ENCODE assay signal across 14 cellular contexts in the genomic region with DNA sequence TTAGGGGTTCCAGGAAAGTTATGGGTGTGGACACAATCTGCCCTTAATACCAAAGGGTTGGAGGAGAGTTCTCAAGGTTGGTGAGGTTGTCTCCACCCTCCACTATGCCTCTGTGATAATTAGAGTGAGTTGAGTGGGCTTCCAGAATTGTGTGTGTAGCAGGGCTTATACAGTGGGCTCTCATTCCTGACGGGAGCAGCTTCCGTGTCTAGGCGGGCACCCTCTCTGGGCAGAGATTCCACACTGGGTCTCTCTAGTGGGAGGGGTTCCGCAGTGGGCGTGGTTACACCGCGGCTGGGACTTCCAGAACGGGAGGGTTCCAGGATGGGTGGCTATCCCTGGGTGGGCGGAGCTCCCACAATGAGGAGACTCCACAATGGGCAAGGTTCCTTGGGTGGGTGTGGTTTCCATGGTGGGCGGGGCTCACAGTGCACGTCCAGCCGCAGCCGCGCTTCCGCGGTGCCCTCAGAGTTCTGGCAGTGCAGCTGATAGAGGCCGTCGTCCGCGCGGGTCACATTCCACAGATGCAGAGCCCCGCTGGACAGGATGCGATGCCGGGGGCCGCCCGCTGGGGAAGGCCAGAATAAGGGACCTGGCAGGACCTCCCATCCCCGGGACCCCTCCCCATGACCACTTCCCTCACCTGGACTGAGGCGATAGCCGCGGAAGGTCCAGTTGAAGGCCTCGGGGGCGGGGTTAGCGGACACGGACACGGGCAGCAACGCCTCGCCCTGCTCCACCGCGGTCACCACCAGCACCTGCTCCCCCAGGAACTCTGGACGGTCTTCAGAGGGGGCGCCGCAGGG.
DNase-seq lines count a peak whose midpoint lies in the region; ATAC-seq and TF ChIP-seq lines count a peak whose summit lies in the region.
"Had no signal": no experiment of that assay in that cellular context is flagged by ENCODE, and none has a peak within 500 bp of the region (broad histone marks: within the 10 kb centered on the region; RNA-seq: fewer than 3 reads in every experiment).

No MANE protein-coding gene starts in this region.

- H3K4me1 ChIP-seq in iPS-20b (ENCODE audit: insufficient read depth, low read length), result peaks cover 3% of the 10 kb centered on the region; the same call in 1 of the 2 replicates

- TF ChIP-seq CTCF in RWPE1 (conservative IDR thresholded peaks at IDR 0.05; ENCODE audit: low read depth), result no peak
- no peak for TF ChIP-seq CTCF in brain microvascular endothelial cell (IDR thresholded peaks at IDR 0.05; ENCODE audit: low read depth, low read length, missing control alignments)

- H3K4me3 ChIP-seq in iPS-20b (ENCODE audit: low read length) (peak overlapping the region; percentile 48; the same call in 1 of the 2 replicates), brain microvascular endothelial cell (ENCODE audit: low read depth, low read length) (no peak overlapping the region)
- H3K4me3 ChIP-seq: thoracic aorta had no signal

- H3K27ac ChIP-seq in RWPE1, result no peak overlapping the region
- H3K27ac ChIP-seq in iPS-20b (ENCODE audit: low read length), result no peak overlapping the region
- H3K27ac ChIP-seq in brain microvascular endothelial cell, result no peak overlapping the region
- H3K27ac ChIP-seq: C4-2B, thoracic aorta had no signal

- CTCF ChIA-PET in RWPE1 (lab: Yijun Ruan, JAX), result no interaction called here

- no peaks in the 10 kb centered on the region for H3K9me3 ChIP-seq in iPS-20b (ENCODE audit: insufficient read depth, low read depth, low read length)

- ATAC-seq in GM21528 (IDR thresholded peaks at IDR 0.05; ENCODE audit: low FRiP score, unreplicated experiment), result no peak
- ATAC-seq: activated T-cell treated with anti-CD3 and anti-CD28 coated beads, Interleukin-2, amount 50 U/mL, for 72 hours had no signal

- H3K36me3 ChIP-seq in iPS-20b (ENCODE audit: insufficient read depth, low read depth, low read length) (no peaks in the 10 kb centered on the region), brain microvascular endothelial cell (replicated peaks) (no peaks in the 10 kb centered on the region)
- H3K36me3 ChIP-seq: thoracic aorta had no signal

- POLR2A ChIA-PET in RWPE1 (lab: Yijun Ruan, JAX; ENCODE audit: low non-redundant PET), result no interaction called here

- DNase-seq in stimulated activated CD4-positive, alpha-beta T cell treated with anti-CD3 and anti-CD28 coated beads, Interleukin-15, amount 100 ng/mL, for 24 hours, result peak; percentile 49
- DNase-seq in stimulated activated CD4-positive, alpha-beta T cell treated with anti-CD3 and anti-CD28 coated beads, Interleukin-4, amount 100 ng/mL, for 1 hour, result no peak
- peak; percentile 41 for DNase-seq in RWPE1 (ENCODE audit: low spot score)
- DNase-seq in brain microvascular endothelial cell, result no peak
- no peak for DNase-seq in HuH-7.5 (ENCODE audit: low spot score)
- DNase-seq in cerebellar cortex (ENCODE audit: low spot score), result no peak
- DNase-seq: activated T-cell treated with anti-CD3 and anti-CD28 coated beads, Interleukin-2, amount 50 U/mL, for 72 hours; cortex of kidney; natural killer cell; NCI-H345 had no signal

- in situ Hi-C loops in brain microvascular endothelial cell (cut with HindIII; ENCODE audit: low pct_ligation_motif_present, low sequenced_read_pairs), result no loop called here

- H3K27me3 ChIP-seq in iPS-20b (ENCODE audit: insufficient read depth, low read length) (peaks cover 72% of the 10 kb centered on the region), brain microvascular endothelial cell (replicated peaks) (peaks cover 25% of the 10 kb centered on the region)

- no peak overlapping the region for H3K9ac ChIP-seq in iPS-20b (ENCODE audit: low read depth, low read length)

Comparison
In these comparisons a context has a peak if more than half of its experiments do, and no peak if none do; other contexts are left out.
1. DNase-seq: peak in stimulated activated CD4-positive, alpha-beta T cell treated with anti-CD3 and anti-CD28 coated beads, Interleukin-15, amount 100 ng/mL, for 24 hours (single experiment) and RWPE1 (single experiment); none in stimulated activated CD4-positive, alpha-beta T cell treated with anti-CD3 and anti-CD28 coated beads, Interleukin-4, amount 100 ng/mL, for 1 hour (single experiment), brain microvascular endothelial cell (single experiment), HuH-7.5 (single experiment) and cerebellar cortex (single experiment).